ENCODE assay signal across 1 cellular context in the genomic region with DNA sequence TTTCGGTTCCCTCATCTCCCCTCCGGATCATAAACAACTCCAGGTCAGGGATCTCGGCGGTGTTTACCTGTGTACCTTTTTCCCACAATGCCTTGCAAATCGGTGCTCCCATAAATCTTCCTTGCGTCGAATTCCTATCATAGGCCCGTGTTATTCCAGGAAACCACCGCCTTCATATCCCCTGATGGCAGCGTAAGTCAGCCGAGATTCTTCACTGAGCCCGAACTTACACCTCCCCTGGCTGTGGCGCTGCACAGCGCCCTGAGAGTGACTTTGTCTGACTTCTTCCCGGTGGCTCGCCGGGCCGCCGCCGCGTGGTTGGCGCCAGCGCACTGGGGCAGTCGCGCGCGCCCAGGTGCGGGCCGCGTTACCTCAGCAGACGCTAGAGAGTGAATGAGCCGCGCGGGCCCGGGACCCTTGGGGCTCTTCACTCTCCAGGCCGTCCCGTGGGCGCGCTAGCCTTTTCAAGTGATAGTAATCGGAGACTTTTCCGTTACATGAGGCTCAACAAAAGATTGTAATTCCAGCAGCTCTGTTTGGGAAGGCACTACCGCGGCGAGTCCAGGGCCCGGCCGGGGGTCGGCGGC.
TF ChIP-seq lines count a peak whose summit lies in the region.

No MANE protein-coding gene starts in this region.

TF ChIP-seq in A549, 52 proteins besides CTCF, POLR2A, EP300 and RAD21 (continued from another document):
- TF ChIP-seq, protein P1, sequence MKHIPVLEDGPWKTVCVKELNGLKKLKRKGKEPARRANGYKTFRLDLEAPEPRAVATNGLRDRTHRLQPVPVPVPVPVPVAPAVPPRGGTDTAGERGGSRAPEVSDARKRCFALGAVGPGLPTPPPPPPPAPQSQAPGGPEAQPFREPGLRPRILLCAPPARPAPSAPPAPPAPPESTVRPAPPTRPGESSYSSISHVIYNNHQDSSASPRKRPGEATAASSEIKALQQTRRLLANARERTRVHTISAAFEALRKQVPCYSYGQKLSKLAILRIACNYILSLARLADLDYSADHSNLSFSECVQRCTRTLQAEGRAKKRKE (CRISPR knock-in tag; IDR thresholded peaks at IDR 0.05; ENCODE audit: low read depth), result peak; percentile 63; the same call in 1 of the 2 replicates
- TF ChIP-seq PBX3 (IDR thresholded peaks at IDR 0.05) (peak; percentile 31; the same call in 1 of the 2 replicates), BCL3 (IDR thresholded peaks at IDR 0.05) (no peak), ESRRA (IDR thresholded peaks at IDR 0.05; ENCODE audit: borderline replicate concordance, low read length) (no peak), JUNB (IDR thresholded peaks at IDR 0.05) (no peak), JUN (IDR thresholded peaks at IDR 0.05) (peak; percentile 74 to 82; a peak in 3 of 5 replicates), EHMT2 (IDR thresholded peaks at IDR 0.05; ENCODE audit: low read depth) (no peak), RARB (CRISPR knock-in tag; IDR thresholded peaks at IDR 0.05) (no peak), MAZ (IDR thresholded peaks at IDR 0.05; ENCODE audit: borderline replicate concordance, low read depth, low read length) (no peak), NFE2L2 (conservative IDR thresholded peaks at IDR 0.05; ENCODE audit: low read length) (no peak), KDM1A (IDR thresholded peaks at IDR 0.05; ENCODE audit: low read depth) (no peak), PHF8 (IDR thresholded peaks at IDR 0.05; ENCODE audit: borderline replicate concordance, low read depth) (peak; percentile 82), CHD4 (IDR thresholded peaks at IDR 0.05; ENCODE audit: borderline replicate concordance) (no peak), CBX2 (IDR thresholded peaks at IDR 0.05; ENCODE audit: borderline replicate concordance, low read depth) (no peak), HEYL (CRISPR knock-in tag; IDR thresholded peaks at IDR 0.05) (0 out of 2 replicates have a peak, but pooled peaks have one; percentile 4), POLR2AphosphoS2 (conservative IDR thresholded peaks at IDR 0.05; ENCODE audit: low read length) (no peak), NPAS2 (CRISPR knock-in tag; IDR thresholded peaks at IDR 0.05; ENCODE audit: borderline replicate concordance) (no peak), FOSB (CRISPR knock-in tag; IDR thresholded peaks at IDR 0.05) (no peak)
- TF ChIP-seq, protein P2, sequence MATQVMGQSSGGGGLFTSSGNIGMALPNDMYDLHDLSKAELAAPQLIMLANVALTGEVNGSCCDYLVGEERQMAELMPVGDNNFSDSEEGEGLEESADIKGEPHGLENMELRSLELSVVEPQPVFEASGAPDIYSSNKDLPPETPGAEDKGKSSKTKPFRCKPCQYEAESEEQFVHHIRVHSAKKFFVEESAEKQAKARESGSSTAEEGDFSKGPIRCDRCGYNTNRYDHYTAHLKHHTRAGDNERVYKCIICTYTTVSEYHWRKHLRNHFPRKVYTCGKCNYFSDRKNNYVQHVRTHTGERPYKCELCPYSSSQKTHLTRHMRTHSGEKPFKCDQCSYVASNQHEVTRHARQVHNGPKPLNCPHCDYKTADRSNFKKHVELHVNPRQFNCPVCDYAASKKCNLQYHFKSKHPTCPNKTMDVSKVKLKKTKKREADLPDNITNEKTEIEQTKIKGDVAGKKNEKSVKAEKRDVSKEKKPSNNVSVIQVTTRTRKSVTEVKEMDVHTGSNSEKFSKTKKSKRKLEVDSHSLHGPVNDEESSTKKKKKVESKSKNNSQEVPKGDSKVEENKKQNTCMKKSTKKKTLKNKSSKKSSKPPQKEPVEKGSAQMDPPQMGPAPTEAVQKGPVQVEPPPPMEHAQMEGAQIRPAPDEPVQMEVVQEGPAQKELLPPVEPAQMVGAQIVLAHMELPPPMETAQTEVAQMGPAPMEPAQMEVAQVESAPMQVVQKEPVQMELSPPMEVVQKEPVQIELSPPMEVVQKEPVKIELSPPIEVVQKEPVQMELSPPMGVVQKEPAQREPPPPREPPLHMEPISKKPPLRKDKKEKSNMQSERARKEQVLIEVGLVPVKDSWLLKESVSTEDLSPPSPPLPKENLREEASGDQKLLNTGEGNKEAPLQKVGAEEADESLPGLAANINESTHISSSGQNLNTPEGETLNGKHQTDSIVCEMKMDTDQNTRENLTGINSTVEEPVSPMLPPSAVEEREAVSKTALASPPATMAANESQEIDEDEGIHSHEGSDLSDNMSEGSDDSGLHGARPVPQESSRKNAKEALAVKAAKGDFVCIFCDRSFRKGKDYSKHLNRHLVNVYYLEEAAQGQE (IDR thresholded peaks at IDR 0.05), result no peak
- TF ChIP-seq, protein P3, sequence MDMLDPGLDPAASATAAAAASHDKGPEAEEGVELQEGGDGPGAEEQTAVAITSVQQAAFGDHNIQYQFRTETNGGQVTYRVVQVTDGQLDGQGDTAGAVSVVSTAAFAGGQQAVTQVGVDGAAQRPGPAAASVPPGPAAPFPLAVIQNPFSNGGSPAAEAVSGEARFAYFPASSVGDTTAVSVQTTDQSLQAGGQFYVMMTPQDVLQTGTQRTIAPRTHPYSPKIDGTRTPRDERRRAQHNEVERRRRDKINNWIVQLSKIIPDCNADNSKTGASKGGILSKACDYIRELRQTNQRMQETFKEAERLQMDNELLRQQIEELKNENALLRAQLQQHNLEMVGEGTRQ (IDR thresholded peaks at IDR 0.05), result no peak
- TF ChIP-seq, protein P4, sequence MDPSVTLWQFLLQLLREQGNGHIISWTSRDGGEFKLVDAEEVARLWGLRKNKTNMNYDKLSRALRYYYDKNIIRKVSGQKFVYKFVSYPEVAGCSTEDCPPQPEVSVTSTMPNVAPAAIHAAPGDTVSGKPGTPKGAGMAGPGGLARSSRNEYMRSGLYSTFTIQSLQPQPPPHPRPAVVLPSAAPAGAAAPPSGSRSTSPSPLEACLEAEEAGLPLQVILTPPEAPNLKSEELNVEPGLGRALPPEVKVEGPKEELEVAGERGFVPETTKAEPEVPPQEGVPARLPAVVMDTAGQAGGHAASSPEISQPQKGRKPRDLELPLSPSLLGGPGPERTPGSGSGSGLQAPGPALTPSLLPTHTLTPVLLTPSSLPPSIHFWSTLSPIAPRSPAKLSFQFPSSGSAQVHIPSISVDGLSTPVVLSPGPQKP (IDR thresholded peaks at IDR 0.05; ENCODE audit: low read depth, low read length), result no peak
- TF ChIP-seq, protein P5, sequence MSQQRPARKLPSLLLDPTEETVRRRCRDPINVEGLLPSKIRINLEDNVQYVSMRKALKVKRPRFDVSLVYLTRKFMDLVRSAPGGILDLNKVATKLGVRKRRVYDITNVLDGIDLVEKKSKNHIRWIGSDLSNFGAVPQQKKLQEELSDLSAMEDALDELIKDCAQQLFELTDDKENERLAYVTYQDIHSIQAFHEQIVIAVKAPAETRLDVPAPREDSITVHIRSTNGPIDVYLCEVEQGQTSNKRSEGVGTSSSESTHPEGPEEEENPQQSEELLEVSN (IDR thresholded peaks at IDR 0.05; ENCODE audit: borderline replicate concordance, low read depth), result peak; percentile 83
- TF ChIP-seq, protein P6, sequence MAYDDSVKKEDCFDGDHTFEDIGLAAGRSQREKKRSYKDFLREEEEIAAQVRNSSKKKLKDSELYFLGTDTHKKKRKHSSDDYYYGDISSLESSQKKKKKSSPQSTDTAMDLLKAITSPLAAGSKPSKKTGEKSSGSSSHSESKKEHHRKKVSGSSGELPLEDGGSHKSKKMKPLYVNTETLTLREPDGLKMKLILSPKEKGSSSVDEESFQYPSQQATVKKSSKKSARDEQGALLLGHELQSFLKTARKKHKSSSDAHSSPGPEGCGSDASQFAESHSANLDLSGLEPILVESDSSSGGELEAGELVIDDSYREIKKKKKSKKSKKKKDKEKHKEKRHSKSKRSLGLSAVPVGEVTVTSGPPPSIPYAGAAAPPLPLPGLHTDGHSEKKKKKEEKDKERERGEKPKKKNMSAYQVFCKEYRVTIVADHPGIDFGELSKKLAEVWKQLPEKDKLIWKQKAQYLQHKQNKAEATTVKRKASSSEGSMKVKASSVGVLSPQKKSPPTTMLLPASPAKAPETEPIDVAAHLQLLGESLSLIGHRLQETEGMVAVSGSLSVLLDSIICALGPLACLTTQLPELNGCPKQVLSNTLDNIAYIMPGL (CRISPR knock-in tag; IDR thresholded peaks at IDR 0.05; ENCODE audit: borderline replicate concordance), result no peak; the same call in 1 of the 2 replicates
TF ChIP-seq in A549: peak in this region for 11.
